ENCODE assay signal across 1 cellular context in the genomic region with DNA sequence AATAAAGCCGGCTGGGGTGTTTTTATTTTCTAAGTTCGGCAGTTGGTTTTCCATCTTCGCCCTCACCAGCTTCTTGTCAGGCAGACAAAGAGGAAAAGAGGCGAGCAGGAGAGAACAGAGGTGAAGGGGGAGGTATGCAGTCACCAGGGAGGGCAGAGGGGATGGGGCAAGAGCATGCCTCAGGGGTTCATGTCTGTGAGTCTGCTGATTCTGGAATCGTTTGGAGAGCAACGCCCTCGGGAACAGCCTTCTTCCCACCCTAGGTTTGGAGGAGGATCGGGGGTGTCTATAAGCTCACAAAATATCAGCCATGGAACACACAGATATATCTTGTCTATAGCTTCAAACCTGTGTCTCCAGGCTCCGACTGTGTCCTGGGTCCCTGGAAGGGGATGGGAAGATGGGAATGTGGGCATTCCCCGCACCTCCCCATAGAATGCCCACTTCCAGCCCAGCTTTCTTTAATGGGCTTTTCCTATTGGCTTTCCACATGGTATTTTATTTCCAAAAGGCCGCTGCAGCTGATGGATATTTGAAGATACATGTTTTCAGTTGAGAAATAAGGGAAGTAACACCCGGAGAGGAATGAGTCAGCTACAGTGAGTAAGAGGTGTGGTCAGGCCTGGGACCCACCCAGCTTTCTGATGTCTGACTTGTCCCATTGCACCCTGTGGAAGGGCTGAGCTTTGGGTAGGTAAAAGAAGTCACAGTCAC.
TF ChIP-seq lines count a peak whose summit lies in the region.

No MANE protein-coding gene starts in this region.

TF ChIP-seq in GM12878, 131 proteins besides CTCF, POLR2A, EP300 and RAD21 (continued from another document):
- TF ChIP-seq, protein P1, sequence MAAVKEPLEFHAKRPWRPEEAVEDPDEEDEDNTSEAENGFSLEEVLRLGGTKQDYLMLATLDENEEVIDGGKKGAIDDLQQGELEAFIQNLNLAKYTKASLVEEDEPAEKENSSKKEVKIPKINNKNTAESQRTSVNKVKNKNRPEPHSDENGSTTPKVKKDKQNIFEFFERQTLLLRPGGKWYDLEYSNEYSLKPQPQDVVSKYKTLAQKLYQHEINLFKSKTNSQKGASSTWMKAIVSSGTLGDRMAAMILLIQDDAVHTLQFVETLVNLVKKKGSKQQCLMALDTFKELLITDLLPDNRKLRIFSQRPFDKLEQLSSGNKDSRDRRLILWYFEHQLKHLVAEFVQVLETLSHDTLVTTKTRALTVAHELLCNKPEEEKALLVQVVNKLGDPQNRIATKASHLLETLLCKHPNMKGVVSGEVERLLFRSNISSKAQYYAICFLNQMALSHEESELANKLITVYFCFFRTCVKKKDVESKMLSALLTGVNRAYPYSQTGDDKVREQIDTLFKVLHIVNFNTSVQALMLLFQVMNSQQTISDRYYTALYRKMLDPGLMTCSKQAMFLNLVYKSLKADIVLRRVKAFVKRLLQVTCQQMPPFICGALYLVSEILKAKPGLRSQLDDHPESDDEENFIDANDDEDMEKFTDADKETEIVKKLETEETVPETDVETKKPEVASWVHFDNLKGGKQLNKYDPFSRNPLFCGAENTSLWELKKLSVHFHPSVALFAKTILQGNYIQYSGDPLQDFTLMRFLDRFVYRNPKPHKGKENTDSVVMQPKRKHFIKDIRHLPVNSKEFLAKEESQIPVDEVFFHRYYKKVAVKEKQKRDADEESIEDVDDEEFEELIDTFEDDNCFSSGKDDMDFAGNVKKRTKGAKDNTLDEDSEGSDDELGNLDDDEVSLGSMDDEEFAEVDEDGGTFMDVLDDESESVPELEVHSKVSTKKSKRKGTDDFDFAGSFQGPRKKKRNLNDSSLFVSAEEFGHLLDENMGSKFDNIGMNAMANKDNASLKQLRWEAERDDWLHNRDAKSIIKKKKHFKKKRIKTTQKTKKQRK (IDR thresholded peaks at IDR 0.05; ENCODE audit: low read depth, low read length) = no peak
- TF ChIP-seq, protein P2, sequence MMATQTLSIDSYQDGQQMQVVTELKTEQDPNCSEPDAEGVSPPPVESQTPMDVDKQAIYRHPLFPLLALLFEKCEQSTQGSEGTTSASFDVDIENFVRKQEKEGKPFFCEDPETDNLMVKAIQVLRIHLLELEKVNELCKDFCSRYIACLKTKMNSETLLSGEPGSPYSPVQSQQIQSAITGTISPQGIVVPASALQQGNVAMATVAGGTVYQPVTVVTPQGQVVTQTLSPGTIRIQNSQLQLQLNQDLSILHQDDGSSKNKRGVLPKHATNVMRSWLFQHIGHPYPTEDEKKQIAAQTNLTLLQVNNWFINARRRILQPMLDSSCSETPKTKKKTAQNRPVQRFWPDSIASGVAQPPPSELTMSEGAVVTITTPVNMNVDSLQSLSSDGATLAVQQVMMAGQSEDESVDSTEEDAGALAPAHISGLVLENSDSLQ (IDR thresholded peaks at IDR 0.05) = no peak
- TF ChIP-seq RUNX3 (IDR thresholded peaks at IDR 0.05; ENCODE audit: low read length) (peak; percentile 8; the same call in 1 of the 2 replicates), ESRRA (IDR thresholded peaks at IDR 0.05; ENCODE audit: low read length) (no peak)
